In the genomic region with DNA sequence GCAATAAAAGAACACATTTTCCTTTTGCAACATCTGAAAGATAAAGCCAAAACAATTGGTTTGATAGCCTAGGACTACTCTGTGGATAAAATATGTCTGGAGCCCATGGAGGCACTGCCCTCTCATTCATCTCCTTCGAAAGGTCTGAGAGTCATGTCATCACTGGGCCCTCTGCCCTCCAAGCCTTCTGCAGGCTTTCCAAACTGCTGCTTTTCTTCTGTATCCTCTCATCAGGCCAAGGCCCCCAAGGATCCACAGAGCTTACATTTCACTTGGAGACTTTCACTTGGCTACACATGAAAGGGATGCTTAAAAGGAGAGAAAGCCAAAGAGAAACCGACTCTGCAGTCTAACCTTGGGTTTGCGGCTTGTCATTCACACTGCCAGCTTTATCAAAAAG, we compare ENCODE assay signal across 15 cellular contexts.
DNase-seq lines count a peak whose midpoint lies in the region; ATAC-seq and TF ChIP-seq lines count a peak whose summit lies in the region.
"Had no signal": no experiment of that assay in that cellular context is flagged by ENCODE, and none has a peak within 500 bp of the region (broad histone marks: within the 10 kb centered on the region; RNA-seq: fewer than 3 reads in every experiment).

No MANE protein-coding gene starts in this region.

- H3K9ac ChIP-seq in GM23248, result no peak overlapping the region
- H3K9ac ChIP-seq in PC-3 (ENCODE audit: low read length), result no peak overlapping the region

- H3K9me3 ChIP-seq in GM23248 (ENCODE audit: low read depth) (no peaks in the 10 kb centered on the region), PC-3 (ENCODE audit: low read length) (no peaks in the 10 kb centered on the region)
- H3K9me3 ChIP-seq: colonic mucosa, mucosa of descending colon had no signal

- H3K4me2 ChIP-seq in GM23248 (ENCODE audit: unreplicated experiment) (peak overlapping the region; percentile 29), PC-3 (ENCODE audit: low read length) (no peak overlapping the region)

- H3K36me3 ChIP-seq in GM23248 (ENCODE audit: low read depth), result peaks cover 5% of the 10 kb centered on the region
- H3K36me3 ChIP-seq in PC-3 (ENCODE audit: low read depth, low read length), result peaks cover 15% of the 10 kb centered on the region; the same call in 1 of the 2 replicates
- H3K36me3 ChIP-seq: colonic mucosa had no signal

- ATAC-seq in left ventricle myocardium superior (peak; percentile 47), PC-3 (no peak)
- ATAC-seq: mucosa of descending colon had no signal

- H3K9me3 Mint-ChIP-seq in type B pancreatic cell, result no peaks in the 10 kb centered on the region
- H3K9me3 Mint-ChIP-seq: activated naive CD4-positive, alpha-beta T cell treated with anti-CD3 and anti-CD28 coated beads, Interleukin-2, amount 50 U/mL, for 24 hours had no signal

- H3K79me2 ChIP-seq in GM23248 (ENCODE audit: insufficient read depth) (peaks cover 94% of the 10 kb centered on the region), PC-3 (ENCODE audit: low read length) (peaks cover 91% of the 10 kb centered on the region)

- H3K4me1 ChIP-seq in GM23248 (ENCODE audit: insufficient read depth) (peaks cover 69% of the 10 kb centered on the region), PC-3 (ENCODE audit: insufficient read depth, low read length) (peaks cover 9% of the 10 kb centered on the region; the same call in 1 of the 2 replicates)

- H3F3A ChIP-seq in GM23248 (ENCODE audit: insufficient read depth), result peaks cover 90% of the 10 kb centered on the region
- H3F3A ChIP-seq in PC-3 (ENCODE audit: low read length, unreplicated experiment), result no peaks in the 10 kb centered on the region

- POLR2A ChIA-PET in PC-3 (lab: Charles Lee; ENCODE audit: unreplicated experiment), result no interaction called here

- peaks cover 47% of the 10 kb centered on the region for H3K4me1 Mint-ChIP-seq in type B pancreatic cell (ENCODE audit: unreplicated experiment)
- H3K4me1 Mint-ChIP-seq: activated naive CD4-positive, alpha-beta T cell treated with anti-CD3 and anti-CD28 coated beads, Interleukin-2, amount 50 U/mL, for 24 hours had no signal

- H3K27ac Mint-ChIP-seq in type B pancreatic cell, result no peak overlapping the region
- H3K27ac Mint-ChIP-seq: activated naive CD4-positive, alpha-beta T cell treated with anti-CD3 and anti-CD28 coated beads, Interleukin-2, amount 50 U/mL, for 24 hours had no signal

- BruUV-seq in PC-3 (replicated peaks; lab: Mats Ljungman, UMichigan), result no TSS peak

- DNase-seq in GM23248, result peak; percentile 57
- DNase-seq in astrocyte of the cerebellum (ENCODE audit: low read depth), result peak; percentile 53
- no peak for DNase-seq in left ventricle myocardium superior
- peak; percentile 61 for DNase-seq in skeletal muscle cell (ENCODE audit: low read depth)
- DNase-seq in type B pancreatic cell (ENCODE audit: extremely low spot score, unreplicated experiment), result no peak
- DNase-seq in PC-3, result no peak
- DNase-seq in HuH-7.5 (ENCODE audit: low spot score), result no peak
- DNase-seq in LoVo (ENCODE audit: low spot score), result no peak
- DNase-seq: activated CD8-positive, alpha-beta memory T cell treated with anti-CD3 and anti-CD28 coated beads, Interleukin-2, amount 50 U/mL, for 4 hours; colonic mucosa; mucosa of descending colon; NCI-H1092; stimulated activated CD4-positive, alpha-beta T cell treated with anti-CD3 and anti-CD28 coated beads, Interleukin-4, amount 100 ng/mL, for 24 hours had no signal

- H3K27me3 Mint-ChIP-seq in type B pancreatic cell, result no peaks in the 10 kb centered on the region

- CTCF ChIA-PET in PC-3 (lab: Charles Lee), result no interaction called here

- H3K27ac ChIP-seq in GM23248, result peak overlapping the region; percentile 70
- H3K27ac ChIP-seq in PC-3 (ENCODE audit: low read length), result no peak overlapping the region
- H3K27ac ChIP-seq: colonic mucosa had no signal

- no peak overlapping the region for H2AFZ ChIP-seq in GM23248
- H2AFZ ChIP-seq in PC-3 (ENCODE audit: low read length), result no peak overlapping the region

- TF ChIP-seq CTCF in astrocyte of the cerebellum (IDR thresholded peaks at IDR 0.05; ENCODE audit: low read depth, low read length, missing control alignments) (no peak), type B pancreatic cell (conservative IDR thresholded peaks at IDR 0.05) (no peak), PC-3 (conservative IDR thresholded peaks at IDR 0.05; ENCODE audit: low read depth, low read length) (no peak)

- in situ Hi-C loops in GM23248 (cut with MboI) (no loop called here), astrocyte of the cerebellum (cut with HindIII; ENCODE audit: low sequenced_read_pairs) (no loop called here)

- H3K9me2 ChIP-seq in GM23248 (ENCODE audit: insufficient read depth) (no peaks in the 10 kb centered on the region), PC-3 (replicated peaks; ENCODE audit: low read length) (no peaks in the 10 kb centered on the region)

- intact Hi-C loops in left ventricle myocardium superior (cut with micrococcal nuclease), result no loop called here
- intact Hi-C loops in PC-3 (cut with micrococcal nuclease), result no loop called here

- WGBS in GM23248 (ENCODE audit: low coverage in 1 of 2, low lambda C conversion rate in 2 of 2, missing lambda C conversion rate in 2 of 2), 2 experiments, result 18 to 32% methylated on average over 3 of the region's 3 CpGs

- H3K27me3 ChIP-seq in GM23248 (replicated peaks; ENCODE audit: insufficient read depth), result no peaks in the 10 kb centered on the region
- no peaks in the 10 kb centered on the region for H3K27me3 ChIP-seq in PC-3 (ENCODE audit: low read length)
- H3K27me3 ChIP-seq: colonic mucosa had no signal

- H3K36me3 Mint-ChIP-seq in type B pancreatic cell, result peaks cover 13% of the 10 kb centered on the region
- H3K36me3 Mint-ChIP-seq: activated naive CD4-positive, alpha-beta T cell treated with anti-CD3 and anti-CD28 coated beads, Interleukin-2, amount 50 U/mL, for 24 hours had no signal

- H3K4me3 ChIP-seq in GM23248 (peak overlapping the region; percentile 31), astrocyte of the cerebellum (ENCODE audit: low read depth, low read length) (no peak overlapping the region), skeletal muscle cell (ENCODE audit: low read depth, low read length) (no peak overlapping the region), PC-3 (ENCODE audit: low read length) (no peak overlapping the region)
- H3K4me3 ChIP-seq: colonic mucosa, mucosa of descending colon had no signal

- no peak overlapping the region for H3K4me3 Mint-ChIP-seq in type B pancreatic cell
- H3K4me3 Mint-ChIP-seq: activated naive CD4-positive, alpha-beta T cell treated with anti-CD3 and anti-CD28 coated beads, Interleukin-2, amount 50 U/mL, for 24 hours; CD14-positive monocyte had no signal

- no peaks in the 10 kb centered on the region for H4K20me1 ChIP-seq in GM23248 (ENCODE audit: insufficient read depth)
- no peaks in the 10 kb centered on the region; the same call in 1 of the 2 replicates for H4K20me1 ChIP-seq in PC-3 (ENCODE audit: low read length)

Comparison
In these comparisons a context has a peak if more than half of its experiments do, and no peak if none do; other contexts are left out.
1. DNase-seq: peak in GM23248 (single experiment), astrocyte of the cerebellum (single experiment) and skeletal muscle cell (single experiment); none in left ventricle myocardium superior (single experiment), type B pancreatic cell (single experiment), PC-3 (single experiment), HuH-7.5 (single experiment) and LoVo (single experiment).